ENCODE assay signal across 29 cellular contexts in genomic region chr1:41427943-41428735, GRCh38. TPM values are rescaled to one million over a fixed set of nuclear protein-coding genes. Genes with fewer than 3 reads are reported as not detected.
DNase-seq lines count a peak whose midpoint lies in the region; ATAC-seq and TF ChIP-seq lines count a peak whose summit lies in the region.
"Had no signal": no experiment of that assay in that cellular context is flagged by ENCODE, and none has a peak within 500 bp of the region (broad histone marks: within the 10 kb centered on the region; RNA-seq: fewer than 3 reads in every experiment).

No MANE protein-coding gene starts in this region.

- peaks cover 7% of the 10 kb centered on the region for H3K4me1 ChIP-seq in IMR-90 (ENCODE audit: control insufficient read depth, insufficient read depth, low read length)
- H3K4me1 ChIP-seq in neuronal stem cell (ENCODE audit: control insufficient read depth in 2 of 2, insufficient read depth in 1 of 2, low read depth in 1 of 2, low read length in 2 of 2) = peaks cover 0 to 5% of the 10 kb centered on the region in 2 donors

- H3K27me3 ChIP-seq in IMR-90 (ENCODE audit: control insufficient read depth, insufficient read depth, low read length) = peaks cover 8% of the 10 kb centered on the region; the same call in 1 of the 2 replicates
- peaks cover 0 to 3% (median 0%) of the 10 kb centered on the region in 3 experiments for H3K27me3 ChIP-seq in neuronal stem cell (ENCODE audit: control insufficient read depth in 3 of 3, insufficient read depth in 3 of 3, low read depth in 1 of 3, low read length in 3 of 3)
- H3K27me3 ChIP-seq: dorsolateral prefrontal cortex, heart left ventricle, ovary, Peyer's patch had no signal

- POLR2A ChIA-PET in IMR-90 (lab: Charles Lee; ENCODE audit: unreplicated experiment) = no interaction called here

- no peak overlapping the region for H2BK12ac ChIP-seq in neuronal stem cell (ENCODE audit: low read length)

- H2AFZ ChIP-seq in IMR-90 (replicated peaks; ENCODE audit: low read length, poor library complexity) = peak overlapping the region; percentile 59
- no peak overlapping the region for H2AFZ ChIP-seq in neuronal stem cell (ENCODE audit: low read length)

- H4K8ac ChIP-seq in IMR-90 (ENCODE audit: low read depth in 2 of 2, low read length in 2 of 2) (no peak overlapping the region), neuronal stem cell (ENCODE audit: low read depth, low read length) (peak overlapping the region; percentile 83)

- H3K27ac ChIP-seq in IMR-90 (ENCODE audit: insufficient read depth, low read length) (no peak overlapping the region), neuronal stem cell (replicated peaks; ENCODE audit: low read length) (no peak overlapping the region)
- H3K27ac ChIP-seq: dorsolateral prefrontal cortex, epithelial cell of prostate, ovary, Peyer's patch had no signal

- ATAC-seq in IMR-90 (ENCODE audit: low read depth) = no peak
- ATAC-seq in Right ventricle myocardium inferior = no peak
- ATAC-seq in GM21619 (IDR thresholded peaks at IDR 0.05; ENCODE audit: unreplicated experiment) = no peak
- ATAC-seq: activated naive CD4-positive, alpha-beta T cell treated with anti-CD3 and anti-CD28 coated beads, Interleukin-2, amount 50 U/mL, for 72 hours; heart left ventricle; stimulated activated memory B cell treated with anti-CD40 and anti-IgM and Interleukin-4, amounts not matched to agents 10 μg/mL and 1 μg/mL and 100 μg/mL, for 72 hours; T-helper 17 cell had no signal

- no peaks in the 10 kb centered on the region for H3K36me3 Mint-ChIP-seq in chondrocyte (ENCODE audit: low read depth)
- H3K36me3 Mint-ChIP-seq: activated naive CD4-positive, alpha-beta T cell treated with anti-CD3 and anti-CD28 coated beads, Interleukin-2, amount 50 U/mL, for 72 hours; stimulated activated memory B cell treated with anti-CD40 and anti-IgM and Interleukin-4, amounts not matched to agents 10 μg/mL and 1 μg/mL and 100 μg/mL, for 72 hours had no signal

- H2BK20ac ChIP-seq in IMR-90 (ENCODE audit: low read depth, low read length) = no peak overlapping the region

- H2AK9ac ChIP-seq in IMR-90 (replicated peaks; ENCODE audit: low read depth, low read length, poor library complexity) = no peak overlapping the region

- no peak for TF ChIP-seq RAD21 in IMR-90 (IDR thresholded peaks at IDR 0.05; ENCODE audit: low read length)

- no TSS peak for BruUV-seq in IMR-90 (replicated peaks; lab: Mats Ljungman, UMichigan)

- WGBS in IMR-90 (ENCODE audit: extremely low coverage in 2 of 2, insufficient read length in 1 of 2), 2 experiments = 88% methylated on average over 6 of the region's 11 CpGs; no CpG with 5 or more reads in 1 of the 2 experiments
- no CpG with 5 or more reads among the region's 11 CpGs for WGBS in neuronal stem cell (ENCODE audit: extremely low coverage in 2 of 2, insufficient read length in 2 of 2, insufficient replicate concordance in 1 of 2), 2 donors

- H3K56ac ChIP-seq in IMR-90 (ENCODE audit: extremely low read depth, insufficient read depth, low read length) = no peak overlapping the region

- dilution Hi-C loops in IMR-90 (cut with HindIII; ENCODE audit: low sequenced_read_pairs, unreplicated experiment) = no loop called here

- H3K9me3 ChIP-seq in IMR-90 (ENCODE audit: control insufficient read depth, insufficient read depth, low read length) (no peaks in the 10 kb centered on the region), neuronal stem cell (replicated peaks in 1 of 2; ENCODE audit: control insufficient read depth in 2 of 2, insufficient read depth in 1 of 2, low read depth in 1 of 2, low read length in 2 of 2) (peaks cover 0 to 6% of the 10 kb centered on the region in 2 donors)
- H3K9me3 ChIP-seq: heart left ventricle, ovary, Peyer's patch had no signal

- no peak overlapping the region for H3K18ac ChIP-seq in IMR-90 (ENCODE audit: low read depth, low read length)
- H3K18ac ChIP-seq in neuronal stem cell (ENCODE audit: low read length) = peak overlapping the region; percentile 60

- no peak overlapping the region for H3K4me2 ChIP-seq in IMR-90 (ENCODE audit: low read depth, low read length)
- H3K4me2 ChIP-seq in neuronal stem cell (ENCODE audit: insufficient read depth, low read length, poor library complexity, severe bottlenecking) = no peak overlapping the region
- H3K4me2 ChIP-seq: smooth muscle cell had no signal

- no peak overlapping the region for H3K14ac ChIP-seq in IMR-90 (replicated peaks; ENCODE audit: low read depth, low read length)
- no peak overlapping the region for H3K14ac ChIP-seq in neuronal stem cell (ENCODE audit: low read length)

- TF ChIP-seq CTCF in IMR-90 (conservative IDR thresholded peaks at IDR 0.05; ENCODE audit: low read depth, low read length) (no peak), chondrocyte (IDR thresholded peaks at IDR 0.05) (no peak), GM10266 (IDR thresholded peaks at IDR 0.05; ENCODE audit: control insufficient read depth, insufficient read depth, low read depth, missing control alignments) (no peak)

- H3K4me3 Mint-ChIP-seq in chondrocyte (ENCODE audit: unreplicated experiment) = no peak overlapping the region
- H3K4me3 Mint-ChIP-seq: central memory CD8-positive, alpha-beta T cell; stimulated activated memory B cell treated with anti-CD40 and anti-IgM and Interleukin-4, amounts not matched to agents 10 μg/mL and 1 μg/mL and 100 μg/mL, for 72 hours; T-helper 17 cell had no signal

- no peak overlapping the region for H3K23ac ChIP-seq in IMR-90 (ENCODE audit: low read depth, low read length)
- H3K23ac ChIP-seq in neuronal stem cell (ENCODE audit: low read depth, low read length, poor library complexity) = peak overlapping the region; percentile 9

- H2BK15ac ChIP-seq in IMR-90 (ENCODE audit: low read depth, low read length) (no peak overlapping the region), neuronal stem cell (ENCODE audit: low read length) (peak overlapping the region; percentile 44)

- peaks cover 3% of the 10 kb centered on the region for H3K27me3 Mint-ChIP-seq in chondrocyte (ENCODE audit: low read depth)

- no peak overlapping the region for H4K5ac ChIP-seq in IMR-90 (ENCODE audit: low read depth, low read length)

- peaks cover 6% of the 10 kb centered on the region for H3K9me1 ChIP-seq in IMR-90 (ENCODE audit: insufficient read depth, low read length)

- peak overlapping the region; percentile 22 for H3K27ac Mint-ChIP-seq in chondrocyte (ENCODE audit: unreplicated experiment)
- H3K27ac Mint-ChIP-seq: activated T-helper 2 cell treated with anti-CD3 and anti-CD28 coated beads, Interferon-gamma antibody, Interleukin-2, Interleukin-4, amounts not matched to agents 10 μg/mL and 5 μg/mL and 100 μg/mL, durations not matched to agents 14 hours and 24 hours and 36 hours; stimulated activated memory B cell treated with anti-CD40 and anti-IgM and Interleukin-4, amounts not matched to agents 10 μg/mL and 1 μg/mL and 100 μg/mL, for 72 hours; T-helper 17 cell had no signal

- no peaks in the 10 kb centered on the region for H3K36me3 ChIP-seq in IMR-90 (ENCODE audit: control insufficient read depth, insufficient read depth, low read length)
- peaks cover 0 to 3% of the 10 kb centered on the region in 2 donors for H3K36me3 ChIP-seq in neuronal stem cell (replicated peaks in 1 of 2; ENCODE audit: control insufficient read depth in 2 of 2, insufficient read depth in 2 of 2, low read length in 2 of 2)
- H3K36me3 ChIP-seq: heart left ventricle, ovary, Peyer's patch had no signal

- no peak overlapping the region for H4K91ac ChIP-seq in IMR-90 (ENCODE audit: insufficient read depth, low read depth, low read length)
- no peak overlapping the region for H4K91ac ChIP-seq in neuronal stem cell (ENCODE audit: low read depth, low read length, poor library complexity)

- peaks cover 20% of the 10 kb centered on the region for H3K4me1 Mint-ChIP-seq in chondrocyte (ENCODE audit: low read depth)
- H3K4me1 Mint-ChIP-seq: central memory CD8-positive, alpha-beta T cell; stimulated activated memory B cell treated with anti-CD40 and anti-IgM and Interleukin-4, amounts not matched to agents 10 μg/mL and 1 μg/mL and 100 μg/mL, for 72 hours had no signal

- no peak overlapping the region for H3K4me3 ChIP-seq in IMR-90 (ENCODE audit: insufficient read depth, low read depth, low read length)
- H3K4me3 ChIP-seq in neuronal stem cell (ENCODE audit: low read length in 2 of 2) = peak overlapping the region in 1 of 2 donors; percentile 36
- H3K4me3 ChIP-seq: dorsolateral prefrontal cortex, heart left ventricle, ovary, Peyer's patch, smooth muscle cell had no signal

- in situ Hi-C loops in IMR-90 (cut with MboI; ENCODE audit: low sequenced_read_pairs) = no loop called here

- CTCF ChIA-PET in IMR-90 (lab: Yijun Ruan, JAX) = no interaction called here

- H3K9me3 Mint-ChIP-seq in chondrocyte (ENCODE audit: low read depth) = no peaks in the 10 kb centered on the region
- H3K9me3 Mint-ChIP-seq: activated naive CD4-positive, alpha-beta T cell treated with anti-CD3 and anti-CD28 coated beads, Interleukin-2, amount 50 U/mL, for 72 hours; activated T-helper 2 cell treated with anti-CD3 and anti-CD28 coated beads, Interferon-gamma antibody, Interleukin-2, Interleukin-4, amounts not matched to agents 10 μg/mL and 5 μg/mL and 100 μg/mL, durations not matched to agents 14 hours and 24 hours and 36 hours; central memory CD8-positive, alpha-beta T cell; stimulated activated memory B cell treated with anti-CD40 and anti-IgM and Interleukin-4, amounts not matched to agents 10 μg/mL and 1 μg/mL and 100 μg/mL, for 72 hours had no signal

- H3K4ac ChIP-seq in IMR-90 (ENCODE audit: low read depth, low read length) = no peak overlapping the region
- H3K4ac ChIP-seq in neuronal stem cell (ENCODE audit: low read length) = no peak overlapping the region

- no peak overlapping the region for H2BK120ac ChIP-seq in IMR-90 (ENCODE audit: low read depth, low read length)
- H2BK120ac ChIP-seq in neuronal stem cell (ENCODE audit: low read depth, low read length) = peak overlapping the region; percentile 13

- H3K79me1 ChIP-seq in IMR-90 (ENCODE audit: low read depth in 1 of 2, low read length in 2 of 2) (no peaks in the 10 kb centered on the region), neuronal stem cell (ENCODE audit: low read depth, low read length) (peaks cover 4% of the 10 kb centered on the region)

- H3K9ac ChIP-seq in IMR-90 (ENCODE audit: low read depth, low read length) (no peak overlapping the region), neuronal stem cell (ENCODE audit: low read depth, low read length, poor library complexity) (peak overlapping the region; percentile 75)

- H4K20me1 ChIP-seq in IMR-90 (ENCODE audit: insufficient read depth, low read length) = no peaks in the 10 kb centered on the region; the same call in 1 of the 2 replicates

- no peak for TF ChIP-seq POLR2A in IMR-90 (IDR thresholded peaks at IDR 0.05; ENCODE audit: low read depth, low read length)

- H2BK5ac ChIP-seq in IMR-90 (ENCODE audit: low read depth, low read length, poor library complexity, severe bottlenecking) (no peak overlapping the region), neuronal stem cell (ENCODE audit: low read length) (no peak overlapping the region)

- intact Hi-C loops in IMR-90 (cut with micrococcal nuclease) (no loop called here), Right ventricle myocardium inferior (cut with DNase I) (no loop called here)

- DNase-seq in IMR-90 (no peak), chondrocyte (ENCODE audit: low spot score) (no peak), neuronal stem cell (ENCODE audit: low spot score) (no peak), Right ventricle myocardium inferior (ENCODE audit: missing footprints) (no peak), NCI-H345 (lab: John Stamatoyannopoulos, UW) (no peak), GM10266 (ENCODE audit: extremely low spot score) (no peak)
- DNase-seq: activated CD4-positive, alpha-beta T cell treated with anti-CD3 and anti-CD28 coated beads, Interleukin-2, amount 50 U/mL, for 1 hour; C1 segment of cervical spinal cord; dorsolateral prefrontal cortex; EL; mesendoderm; NCI-H1436; NCI-H2107; NCI-H446 treated with DMSO at 0.1 percent for 48 hours; ovary; Peyer's patch; T-helper 17 cell had no signal

- H2AK5ac ChIP-seq in IMR-90 (ENCODE audit: low read depth, low read length) (no peak overlapping the region), neuronal stem cell (ENCODE audit: low read depth, low read length) (peak overlapping the region; percentile 11)

RNA-seq across cellular contexts. Expression of gene EDN2, which starts 56.3 kb away (rescaled TPM):
- total RNA-seq in IMR-90 (2012; rRNA removed) (not detected in 2 replicates), chondrocyte (0.38 to 4.2 TPM (median 0.80 TPM) in 3 replicates), Right ventricle myocardium inferior (not detected)
- 0.22 and 0.27 TPM in 2 replicates for polyA plus RNA-seq in IMR-90 (2012; rRNA removed)
- polyA plus RNA-seq in IMR-90 (2012; cell fraction: cytosol; rRNA removed) = 0.05 and 0.14 TPM in 2 replicates
- 0.69 and 1.0 TPM in 2 replicates for polyA plus RNA-seq in IMR-90 (2012; cell fraction: nucleus; rRNA removed; ENCODE audit: low replicate concordance)
- polyA plus RNA-seq in PFSK-1 (2012; ENCODE audit: insufficient read length, low read depth) = 0.67 TPM
- 0.04 TPM for polyA plus RNA-seq in neuronal stem cell (2013, experiment 1 of 2)
- not detected for polyA plus RNA-seq in neuronal stem cell (2013, experiment 2 of 2)
- total RNA-seq: activated naive CD4-positive, alpha-beta T cell treated with anti-CD3 and anti-CD28 coated beads, Interleukin-2, amount 50 U/mL, for 72 hours; activated T-helper 2 cell treated with anti-CD3 and anti-CD28 coated beads, Interferon-gamma antibody, Interleukin-2, Interleukin-4, amounts not matched to agents 10 μg/mL and 5 μg/mL and 100 μg/mL, durations not matched to agents 14 hours and 24 hours and 36 hours; M059J; SK-MEL-5; smooth muscle cell; temporal lobe had no signal
- polyA plus RNA-seq: ovary, smooth muscle cell had no signal
